Comparison of ENCODE assay signal across 7 cellular contexts in genomic region chr13:76693086-76693485, GRCh38.
"Had no signal": no experiment of that assay in that cellular context is flagged by ENCODE, and none has a peak within 500 bp of the region (broad histone marks: within the 10 kb centered on the region; RNA-seq: fewer than 3 reads in every experiment).

No MANE protein-coding gene starts in this region.

- H3K4me1 Mint-ChIP-seq: IgD-negative memory B cell had no signal

- H3K9me3 Mint-ChIP-seq: GM23338, H9, HFFc6 had no signal

- ATAC-seq: GM23338, HCT116, HepG2 had no signal

- H3K4me3 ChIP-seq: GM23338 had no signal

- H3K4me3 Mint-ChIP-seq: GM23338, H9, HFFc6, IgD-negative memory B cell had no signal

- DNase-seq: H9, KBM-7 had no signal

- H3K27ac Mint-ChIP-seq: GM23338, H9, HFFc6, IgD-negative memory B cell had no signal
